In genomic region chr13:63909726-63910125, GRCh38 we compare ENCODE assay signal across 20 cellular contexts.
DNase-seq lines count a peak whose midpoint lies in the region; ATAC-seq, FAIRE-seq and TF ChIP-seq lines count a peak whose summit lies in the region.
"Had no signal": no experiment of that assay in that cellular context is flagged by ENCODE, and none has a peak within 500 bp of the region (broad histone marks: within the 10 kb centered on the region; RNA-seq: fewer than 3 reads in every experiment).

No MANE protein-coding gene starts in this region.

- H3K9ac ChIP-seq in HepG2 (ENCODE audit: insufficient read depth, low read depth, low read length) (no peak overlapping the region), IMR-90 (ENCODE audit: low read depth, low read length) (no peak overlapping the region)
- H3K9ac ChIP-seq: BLaER1 treated with 17β-estradiol and CSF1 and Interleukin-3, amounts not matched to agents 10 nM and 100 nM; GM23248 had no signal

- no peak overlapping the region for H2BK5ac ChIP-seq in IMR-90 (ENCODE audit: low read depth, low read length, poor library complexity, severe bottlenecking)

- H3K4me2 ChIP-seq in HepG2 (ENCODE audit: low read depth, low read length) (no peak overlapping the region), IMR-90 (ENCODE audit: low read depth, low read length) (no peak overlapping the region)
- H3K4me2 ChIP-seq: BLaER1 treated with 17β-estradiol and CSF1 and Interleukin-3, amounts not matched to agents 10 nM and 100 nM had no signal

- TF ChIP-seq RAD21 in HepG2 (CRISPR knock-in tag; IDR thresholded peaks at IDR 0.05) (no peak), IMR-90 (IDR thresholded peaks at IDR 0.05; ENCODE audit: low read length) (no peak)

- H4K5ac ChIP-seq in IMR-90 (ENCODE audit: low read depth, low read length): no peak overlapping the region

- no peak overlapping the region for H3K56ac ChIP-seq in IMR-90 (ENCODE audit: extremely low read depth, insufficient read depth, low read length)

- no peaks in the 10 kb centered on the region for H3K27me3 Mint-ChIP-seq in endothelial cell (ENCODE audit: unreplicated experiment)
- H3K27me3 Mint-ChIP-seq in nephron progenitor cell (ENCODE audit: low read depth, poor library complexity): peaks cover 2% of the 10 kb centered on the region
- H3K27me3 Mint-ChIP-seq: CD4-positive, alpha-beta memory T cell had no signal

- no peak for TF ChIP-seq POLR2A in HepG2 (IDR thresholded peaks at IDR 0.05; ENCODE audit: insufficient read depth in 1 of 2, low read depth in 2 of 2, low read length in 2 of 2)
- TF ChIP-seq POLR2A in right lobe of liver (IDR thresholded peaks at IDR 0.05): no peak
- no peak for TF ChIP-seq POLR2A in IMR-90 (IDR thresholded peaks at IDR 0.05; ENCODE audit: low read depth, low read length)
- no peak for TF ChIP-seq POLR2A in ovary (IDR thresholded peaks at IDR 0.05)

- CTCF ChIA-PET in HepG2 (lab: Yijun Ruan, JAX; ENCODE audit: low intra/inter-chr PET ratio, low total read pairs): no interaction called here
- CTCF ChIA-PET in IMR-90 (lab: Yijun Ruan, JAX): no interaction called here

- H4K8ac ChIP-seq in IMR-90 (ENCODE audit: low read depth in 2 of 2, low read length in 2 of 2): no peak overlapping the region

- no peak overlapping the region for H2AK5ac ChIP-seq in IMR-90 (ENCODE audit: low read depth, low read length)

- H3K9me3 ChIP-seq in HepG2 (ENCODE audit: low read length) (no peaks in the 10 kb centered on the region), right lobe of liver (no peaks in the 10 kb centered on the region), IMR-90 (ENCODE audit: control insufficient read depth, insufficient read depth, low read length) (no peaks in the 10 kb centered on the region), ovary (no peaks in the 10 kb centered on the region)
- H3K9me3 ChIP-seq: BE2C; BLaER1 treated with 17β-estradiol and CSF1 and Interleukin-3, amounts not matched to agents 10 nM and 100 nM had no signal

- H3K14ac ChIP-seq in IMR-90 (replicated peaks; ENCODE audit: low read depth, low read length): no peak overlapping the region

- dilution Hi-C loops in IMR-90 (cut with HindIII; ENCODE audit: low sequenced_read_pairs, unreplicated experiment): no loop called here

- TF ChIP-seq CTCF in HepG2 (CRISPR knock-in tag; IDR thresholded peaks at IDR 0.05): no peak
- TF ChIP-seq CTCF in right lobe of liver (IDR thresholded peaks at IDR 0.05): no peak
- TF ChIP-seq CTCF in IMR-90 (conservative IDR thresholded peaks at IDR 0.05; ENCODE audit: low read depth, low read length): no peak
- TF ChIP-seq CTCF in endothelial cell (IDR thresholded peaks at IDR 0.05; ENCODE audit: unreplicated experiment): no peak
- no peak for TF ChIP-seq CTCF in nephron progenitor cell (IDR thresholded peaks at IDR 0.05)
- TF ChIP-seq CTCF in ovary (IDR thresholded peaks at IDR 0.05): no peak

- H3K9me1 ChIP-seq in IMR-90 (ENCODE audit: insufficient read depth, low read length): no peaks in the 10 kb centered on the region

- TF ChIP-seq EP300 in HepG2 (IDR thresholded peaks at IDR 0.05; ENCODE audit: low read depth in 2 of 2, low read length in 2 of 2): no peak
- TF ChIP-seq EP300 in HepG2 (CRISPR knock-in tag; IDR thresholded peaks at IDR 0.05; ENCODE audit: borderline replicate concordance): no peak
- TF ChIP-seq EP300 in ovary (IDR thresholded peaks at IDR 0.05): no peak

- FAIRE-seq in HepG2 (lab: Jason Lieb, UNC): no peak
- FAIRE-seq: GM12892 had no signal

- H4K20me1 ChIP-seq in HepG2 (ENCODE audit: insufficient read depth, low read length) (no peaks in the 10 kb centered on the region), IMR-90 (ENCODE audit: insufficient read depth, low read length) (no peaks in the 10 kb centered on the region)
- H4K20me1 ChIP-seq: BLaER1 treated with 17β-estradiol and CSF1 and Interleukin-3, amounts not matched to agents 10 nM and 100 nM had no signal

- peak overlapping the region; percentile 16 for H3K27ac Mint-ChIP-seq in endothelial cell (ENCODE audit: unreplicated experiment)
- peak overlapping the region; percentile 12 for H3K27ac Mint-ChIP-seq in nephron progenitor cell
- H3K27ac Mint-ChIP-seq: CD14-positive monocyte; CD4-positive, alpha-beta memory T cell; H9 had no signal

- H2BK120ac ChIP-seq in IMR-90 (ENCODE audit: low read depth, low read length): no peak overlapping the region

- no peak overlapping the region for H2AK9ac ChIP-seq in IMR-90 (replicated peaks; ENCODE audit: low read depth, low read length, poor library complexity)

- H3K9me3 Mint-ChIP-seq in endothelial cell (ENCODE audit: unreplicated experiment): no peaks in the 10 kb centered on the region
- no peaks in the 10 kb centered on the region for H3K9me3 Mint-ChIP-seq in nephron progenitor cell
- H3K9me3 Mint-ChIP-seq: H9 had no signal

- no peak overlapping the region for H2AFZ ChIP-seq in HepG2 (ENCODE audit: low read length)
- H2AFZ ChIP-seq in IMR-90 (replicated peaks; ENCODE audit: low read length, poor library complexity): no peak overlapping the region
- H2AFZ ChIP-seq: GM23248 had no signal

- H3K36me3 Mint-ChIP-seq in endothelial cell (ENCODE audit: low read depth, unreplicated experiment) (no peaks in the 10 kb centered on the region), nephron progenitor cell (ENCODE audit: low read depth) (no peaks in the 10 kb centered on the region)
- H3K36me3 Mint-ChIP-seq: CD14-positive monocyte; CD4-positive, alpha-beta memory T cell had no signal

- no peaks in the 10 kb centered on the region for H3K36me3 ChIP-seq in HepG2 (replicated peaks in 1 of 2; ENCODE audit: control insufficient read depth in 1 of 2, insufficient read depth in 2 of 2, low read length in 2 of 2)
- H3K36me3 ChIP-seq in right lobe of liver: no peaks in the 10 kb centered on the region
- H3K36me3 ChIP-seq in IMR-90 (ENCODE audit: control insufficient read depth, insufficient read depth, low read length): no peaks in the 10 kb centered on the region
- no peaks in the 10 kb centered on the region for H3K36me3 ChIP-seq in ovary
- H3K36me3 ChIP-seq: BE2C; BLaER1 treated with 17β-estradiol and CSF1 and Interleukin-3, amounts not matched to agents 10 nM and 100 nM had no signal

- no peak overlapping the region for H3K23ac ChIP-seq in IMR-90 (ENCODE audit: low read depth, low read length)

- H3K18ac ChIP-seq in IMR-90 (ENCODE audit: low read depth, low read length): no peak overlapping the region

- H3K4me3 ChIP-seq in HepG2 (replicated peaks in 1 of 3; ENCODE audit: insufficient read depth in 1 of 3, low read depth in 2 of 3, low read length in 3 of 3) (no peak overlapping the region), right lobe of liver (no peak overlapping the region), IMR-90 (ENCODE audit: insufficient read depth, low read depth, low read length) (no peak overlapping the region), ovary (no peak overlapping the region)
- H3K4me3 ChIP-seq: BLaER1 treated with 17β-estradiol and CSF1 and Interleukin-3, amounts not matched to agents 10 nM and 100 nM; GM23248 had no signal

- H3K79me1 ChIP-seq in IMR-90 (ENCODE audit: low read depth in 1 of 2, low read length in 2 of 2): no peaks in the 10 kb centered on the region

- 29% methylated on average over 4 of the region's 4 CpGs for WGBS in HepG2 (ENCODE audit: low lambda C conversion rate)
- WGBS in right lobe of liver (ENCODE audit: insufficient coverage, low coverage, low lambda C conversion rate, missing lambda C conversion rate): 67% methylated on average over 4 of the region's 4 CpGs
- WGBS in IMR-90 (ENCODE audit: extremely low coverage in 2 of 2, insufficient read length in 1 of 2), 2 experiments: no CpG with 5 or more reads among the region's 4 CpGs
- WGBS in ovary, 3 donors: 74 to 84% (median 82%) methylated on average over 4 of the region's 4 CpGs

- POLR2A ChIA-PET in HepG2 (lab: Yijun Ruan, JAX): no interaction called here
- POLR2A ChIA-PET in IMR-90 (lab: Charles Lee; ENCODE audit: unreplicated experiment): no interaction called here

- H3K4ac ChIP-seq in IMR-90 (ENCODE audit: low read depth, low read length): no peak overlapping the region

- H3K79me2 ChIP-seq in HepG2 (ENCODE audit: insufficient read depth, low read length): no peaks in the 10 kb centered on the region

- H3K4me3 Mint-ChIP-seq in endothelial cell (ENCODE audit: unreplicated experiment): no peak overlapping the region
- no peak overlapping the region for H3K4me3 Mint-ChIP-seq in nephron progenitor cell
- H3K4me3 Mint-ChIP-seq: CD14-positive monocyte; CD4-positive, alpha-beta memory T cell; H9 had no signal

- H3K4me1 ChIP-seq in HepG2 (ENCODE audit: insufficient read depth, low read length) (no peaks in the 10 kb centered on the region), right lobe of liver (no peaks in the 10 kb centered on the region), IMR-90 (ENCODE audit: control insufficient read depth, insufficient read depth, low read length) (no peaks in the 10 kb centered on the region), ovary (ENCODE audit: insufficient read depth) (no peaks in the 10 kb centered on the region)
- H3K4me1 ChIP-seq: BE2C; BLaER1 treated with 17β-estradiol and CSF1 and Interleukin-3, amounts not matched to agents 10 nM and 100 nM had no signal

- ATAC-seq in HepG2: no peak
- ATAC-seq in right lobe of liver: no peak
- no peak for ATAC-seq in IMR-90 (ENCODE audit: low read depth)
- ATAC-seq in HG02970 (IDR thresholded peaks at IDR 0.05; ENCODE audit: low FRiP score, unreplicated experiment): no peak
- ATAC-seq: HCT116 had no signal

- DNase-seq in HepG2 (ENCODE audit: low spot score): no peak
- no peak for DNase-seq in right lobe of liver
- no peak for DNase-seq in IMR-90
- DNase-seq in endothelial cell (ENCODE audit: low spot score): no peak
- no peak for DNase-seq in nephron progenitor cell
- DNase-seq in ovary: no peak
- DNase-seq in NCI-H526 treated with DMSO at 0.1 percent for 48 hours (lab: John Stamatoyannopoulos, UW): no peak
- DNase-seq: BE2C; Calu3; CD4-positive, alpha-beta memory T cell; DMS53; DMS79 treated with DMSO at 0.1 percent for 48 hours; GM23248; H9 had no signal

- H3K27ac ChIP-seq in HepG2 (ENCODE audit: extremely low read length, insufficient read depth, low read length) (no peak overlapping the region), right lobe of liver (no peak overlapping the region), IMR-90 (ENCODE audit: insufficient read depth, low read length) (no peak overlapping the region), ovary (no peak overlapping the region)
- H3K27ac ChIP-seq: 22Rv1; BLaER1 treated with 17β-estradiol and CSF1 and Interleukin-3, amounts not matched to agents 10 nM and 100 nM; GM23248 had no signal

- H3K4me1 Mint-ChIP-seq in endothelial cell (ENCODE audit: unreplicated experiment) (no peaks in the 10 kb centered on the region), nephron progenitor cell (no peaks in the 10 kb centered on the region)
- H3K4me1 Mint-ChIP-seq: CD14-positive monocyte; CD4-positive, alpha-beta memory T cell; H9 had no signal

- no peak overlapping the region for H2BK15ac ChIP-seq in IMR-90 (ENCODE audit: low read depth, low read length)

- BruUV-seq in HepG2 (replicated peaks; lab: Mats Ljungman, UMichigan) (no TSS peak), IMR-90 (replicated peaks; lab: Mats Ljungman, UMichigan) (no TSS peak)

- intact Hi-C loops in HepG2 (cut with micrococcal nuclease; ENCODE audit: unreplicated experiment): no loop called here
- intact Hi-C loops in right lobe of liver (cut with DNase I): no loop called here
- intact Hi-C loops in IMR-90 (cut with micrococcal nuclease): no loop called here
- intact Hi-C loops in ovary (cut with DNase I): no loop called here

- H4K91ac ChIP-seq in IMR-90 (ENCODE audit: insufficient read depth, low read depth, low read length): no peak overlapping the region

- no peak overlapping the region for H2BK20ac ChIP-seq in IMR-90 (ENCODE audit: low read depth, low read length)

- in situ Hi-C loops in HepG2 (cut with HindIII; ENCODE audit: extremely low pct_ligation_motif_present, low pct_unique_long_range_greater_than_20kb): no loop called here
- in situ Hi-C loops in IMR-90 (cut with MboI; ENCODE audit: low sequenced_read_pairs): no loop called here

- peaks cover 0 to 5% of the 10 kb centered on the region in 2 experiments; a peak in 1 of 5 replicates for H3K27me3 ChIP-seq in HepG2 (ENCODE audit: control insufficient read depth in 1 of 2, insufficient read depth in 2 of 2, low read length in 2 of 2)
- no peaks in the 10 kb centered on the region for H3K27me3 ChIP-seq in right lobe of liver
- H3K27me3 ChIP-seq in IMR-90 (ENCODE audit: control insufficient read depth, insufficient read depth, low read length): no peaks in the 10 kb centered on the region
- no peaks in the 10 kb centered on the region for H3K27me3 ChIP-seq in ovary
- H3K27me3 ChIP-seq: BE2C; BLaER1 treated with 17β-estradiol and CSF1 and Interleukin-3, amounts not matched to agents 10 nM and 100 nM had no signal
